Comparison of ENCODE assay signal across 8 cellular contexts in the genomic region with DNA sequence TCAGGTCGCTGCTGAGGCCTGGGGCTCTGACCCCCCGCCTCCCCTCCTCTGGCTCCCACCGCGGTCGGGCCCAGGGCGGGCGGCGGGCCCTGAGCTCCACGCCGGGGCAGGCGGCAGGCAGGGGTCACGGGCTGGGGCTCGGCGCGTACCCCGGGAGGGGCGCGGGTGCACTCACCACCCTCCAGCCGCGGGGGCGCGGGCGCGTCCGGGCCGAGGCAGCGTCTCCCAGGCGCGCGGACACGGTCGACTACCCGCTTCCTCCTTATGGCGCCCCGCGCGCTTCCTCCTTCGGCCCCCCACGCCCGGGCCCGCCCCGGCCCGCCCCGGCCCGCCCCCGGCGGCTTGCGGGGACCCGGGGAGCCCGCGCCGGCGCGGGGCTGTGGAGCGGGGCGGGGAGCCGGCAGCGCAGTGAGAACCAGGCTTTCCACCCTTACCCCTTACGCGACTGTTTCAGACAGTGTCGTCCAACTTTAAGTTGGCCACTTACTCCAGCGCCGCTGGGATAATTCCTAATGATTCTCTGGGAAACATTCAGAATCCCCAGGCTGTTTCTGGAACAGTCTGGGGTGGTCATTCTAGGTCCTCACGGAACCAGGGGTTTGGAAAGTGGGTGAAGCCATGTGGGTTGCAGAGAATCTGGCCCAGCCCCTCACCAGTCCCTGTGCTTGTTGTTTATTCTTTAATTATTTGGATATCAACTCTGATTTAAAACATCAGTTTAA. TPM values are rescaled to one million over a fixed set of nuclear protein-coding genes. Genes with fewer than 3 reads are reported as not detected.
DNase-seq lines count a peak whose midpoint lies in the region; ATAC-seq and TF ChIP-seq lines count a peak whose summit lies in the region.

A gene (minus strand): TSS at position 264 of the 722 bp plus-strand sequence. CDS start 24,353 bp downstream, outside the sequence.

- peak within 1 kb of the TSS; percentile 95 for H3K4me2 ChIP-seq in DOHH2 (ENCODE audit: low read length)
- H3K4me2 ChIP-seq in GM23338, result peak within 1 kb of the TSS; percentile 90
- H3K4me2 ChIP-seq in trophoblast cell (ENCODE audit: low read length), result peak within 1 kb of the TSS; percentile 74

- H3K36me3 ChIP-seq in DOHH2 (ENCODE audit: control insufficient read depth, low read length) (peaks cover 8% of the 10 kb centered on the region; the same call in 1 of the 2 replicates), GM23338 (ENCODE audit: insufficient read depth) (no peaks in the 10 kb centered on the region), trophoblast cell (ENCODE audit: control insufficient read depth in 1 of 2, insufficient read depth in 2 of 2, low read length in 2 of 2) (no peaks in the 10 kb centered on the region)

- peak within 1 kb of the TSS; percentile 86 for H3K4me3 Mint-ChIP-seq in GM23338
- peak within 1 kb of the TSS; percentile 84 for H3K4me3 Mint-ChIP-seq in activated naive CD8-positive, alpha-beta T cell treated with anti-CD3 and anti-CD28 coated beads for 36 hours

- no CpG with 5 or more reads among the region's 64 CpGs for WGBS in trophoblast cell (ENCODE audit: extremely low coverage, insufficient coverage, insufficient read length)

- no peaks in the 10 kb centered on the region for H3K9me2 ChIP-seq in DOHH2 (replicated peaks; ENCODE audit: control insufficient read depth, low read length)
- no peaks in the 10 kb centered on the region for H3K9me2 ChIP-seq in GM23338 (ENCODE audit: insufficient read depth)

- H3K4me1 Mint-ChIP-seq in GM23338, result peaks cover 30% of the 10 kb centered on the region
- peaks cover 69% of the 10 kb centered on the region for H3K4me1 Mint-ChIP-seq in activated naive CD8-positive, alpha-beta T cell treated with anti-CD3 and anti-CD28 coated beads for 36 hours

- peak within 1 kb of the TSS; percentile 72 for H3K4me3 ChIP-seq in DOHH2 (ENCODE audit: low read length)
- peak within 1 kb of the TSS; percentile 65 for H3K4me3 ChIP-seq in GM23338
- peak within 1 kb of the TSS; percentile 79 for H3K4me3 ChIP-seq in trophoblast cell (ENCODE audit: low read depth, low read length)

- peak within 1 kb of the TSS; percentile 80 for H3K14ac ChIP-seq in trophoblast cell (ENCODE audit: low read length)

- no peak within 1 kb of the TSS for H2BK120ac ChIP-seq in trophoblast cell (ENCODE audit: insufficient read depth, low read length, poor library complexity)

- peak within 1 kb of the TSS; percentile 73 for H3K18ac ChIP-seq in trophoblast cell (ENCODE audit: low read length)

- no peaks in the 10 kb centered on the region for H3K27me3 ChIP-seq in DOHH2 (ENCODE audit: control insufficient read depth, low read length)
- 0 out of 2 replicates have a peak, but pooled peaks cover 3% of the 10 kb centered on the region for H3K27me3 ChIP-seq in GM23338 (ENCODE audit: insufficient read depth)
- H3K27me3 ChIP-seq in trophoblast cell (ENCODE audit: insufficient read depth, low read length), result no peaks in the 10 kb centered on the region

- peak; percentile 40 for DNase-seq in GM23338 (ENCODE audit: low spot score)
- peak; percentile 52 to 76 for DNase-seq in NOMO-1 (lab: John Stamatoyannopoulos, UW; ENCODE audit: unreplicated experiment in 2 of 2)
- peak; percentile 40 for DNase-seq in activated naive CD8-positive, alpha-beta T cell treated with anti-CD3 and anti-CD28 coated beads for 36 hours
- DNase-seq in cardiac septum (ENCODE audit: low spot score), result peak; percentile 88
- DNase-seq in trophoblast cell, result no peak
- no peak for DNase-seq in KG1 (lab: John Stamatoyannopoulos, UW)
- no peak for DNase-seq in NCI-H524 treated with DMSO at 0.1 percent for 48 hours (lab: John Stamatoyannopoulos, UW)

- peak within 1 kb of the TSS; percentile 46 for H3K27ac ChIP-seq in DOHH2 (ENCODE audit: low read depth, low read length)
- no peak within 1 kb of the TSS for H3K27ac ChIP-seq in GM23338 (ENCODE audit: low read depth)
- no peak within 1 kb of the TSS for H3K27ac ChIP-seq in trophoblast cell (ENCODE audit: low read depth, low read length)

- no peak for TF ChIP-seq CTCF in DOHH2 (IDR thresholded peaks at IDR 0.05; ENCODE audit: low read depth, low read length, poor library complexity, severe bottlenecking)
- TF ChIP-seq CTCF in GM23338 (conservative IDR thresholded peaks at IDR 0.05; ENCODE audit: low read depth in 2 of 2), result no peak

- peak within 1 kb of the TSS; percentile 67 for H4K8ac ChIP-seq in trophoblast cell (ENCODE audit: low read depth, low read length)

- no peak within 1 kb of the TSS for H2AK5ac ChIP-seq in trophoblast cell (ENCODE audit: low read length)

- H3K4me1 ChIP-seq in DOHH2 (ENCODE audit: control insufficient read depth, low read length) (peaks cover 70% of the 10 kb centered on the region), GM23338 (ENCODE audit: insufficient read depth) (peaks cover 14% of the 10 kb centered on the region), trophoblast cell (ENCODE audit: control insufficient read depth in 1 of 2, insufficient read depth in 2 of 2, low read length in 2 of 2) (peaks cover 9 to 10% of the 10 kb centered on the region in 2 experiments)

- H3K9me3 Mint-ChIP-seq in GM23338, result peaks cover 3% of the 10 kb centered on the region
- no peaks in the 10 kb centered on the region for H3K9me3 Mint-ChIP-seq in activated naive CD8-positive, alpha-beta T cell treated with anti-CD3 and anti-CD28 coated beads for 36 hours

- peak within 1 kb of the TSS; percentile 90 for H2AFZ ChIP-seq in GM23338
- H2AFZ ChIP-seq in trophoblast cell (ENCODE audit: insufficient read depth, low read length, poor library complexity), result peak within 1 kb of the TSS; percentile 32

- no peak within 1 kb of the TSS for H3K4ac ChIP-seq in trophoblast cell (ENCODE audit: low read depth, low read length)

- peak within 1 kb of the TSS; percentile 86 for H3K27ac Mint-ChIP-seq in GM23338
- peak within 1 kb of the TSS; percentile 60 for H3K27ac Mint-ChIP-seq in activated naive CD8-positive, alpha-beta T cell treated with anti-CD3 and anti-CD28 coated beads for 36 hours

- no peak within 1 kb of the TSS for H4K12ac ChIP-seq in trophoblast cell (ENCODE audit: low read depth, low read length)

- peaks cover 63% of the 10 kb centered on the region for H3K79me2 ChIP-seq in DOHH2 (ENCODE audit: control insufficient read depth, low read length)
- H3K79me2 ChIP-seq in GM23338 (replicated peaks; ENCODE audit: insufficient read depth), result peaks cover 38% of the 10 kb centered on the region
- H3K79me2 ChIP-seq in trophoblast cell (ENCODE audit: control insufficient read depth, insufficient read depth, low read length, poor library complexity), result peaks cover 2% of the 10 kb centered on the region

- H3K9me3 ChIP-seq in DOHH2 (ENCODE audit: control insufficient read depth, insufficient read depth, low read length) (no peaks in the 10 kb centered on the region), trophoblast cell (ENCODE audit: insufficient read depth, low read depth, low read length) (peaks cover 2% of the 10 kb centered on the region)

- no peaks in the 10 kb centered on the region; the same call in 1 of the 3 replicates for H3K36me3 Mint-ChIP-seq in GM23338 (ENCODE audit: low read depth)
- peaks cover 6% of the 10 kb centered on the region for H3K36me3 Mint-ChIP-seq in activated naive CD8-positive, alpha-beta T cell treated with anti-CD3 and anti-CD28 coated beads for 36 hours

- H4K20me1 ChIP-seq in DOHH2 (ENCODE audit: control insufficient read depth, insufficient read depth, low read depth, low read length) (peaks cover 12% of the 10 kb centered on the region), GM23338 (replicated peaks; ENCODE audit: insufficient read depth) (no peaks in the 10 kb centered on the region)

- intact Hi-C loops in cardiac septum (cut with DNase I), result no loop called here

- no peaks in the 10 kb centered on the region for H3K79me1 ChIP-seq in trophoblast cell (ENCODE audit: low read length)

- ATAC-seq in GM23338, result peak; percentile 5; the same call in 2 of the 3 replicates

- H2BK12ac ChIP-seq in trophoblast cell (ENCODE audit: low read length), result no peak within 1 kb of the TSS

- H3K27me3 Mint-ChIP-seq in GM23338 (ENCODE audit: insufficient read depth, low read depth, poor library complexity), result peaks cover 15% of the 10 kb centered on the region
- H3K27me3 Mint-ChIP-seq in activated naive CD8-positive, alpha-beta T cell treated with anti-CD3 and anti-CD28 coated beads for 36 hours, result no peaks in the 10 kb centered on the region

- H4K91ac ChIP-seq in trophoblast cell (ENCODE audit: low read depth, low read length), result peak within 1 kb of the TSS; percentile 31

- H3F3A ChIP-seq in DOHH2 (ENCODE audit: control insufficient read depth, insufficient read depth) (peaks cover 11% of the 10 kb centered on the region), GM23338 (replicated peaks; ENCODE audit: low read depth) (0 out of 2 replicates have a peak, but pooled peaks cover 5% of the 10 kb centered on the region)

- no peak within 1 kb of the TSS for H3K9ac ChIP-seq in trophoblast cell (ENCODE audit: low read length)

- no peak within 1 kb of the TSS for H3K23ac ChIP-seq in trophoblast cell (ENCODE audit: low read length)

- H2BK5ac ChIP-seq in trophoblast cell (ENCODE audit: low read depth, low read length, poor library complexity), result no peak within 1 kb of the TSS

TF ChIP-seq in GM23338, 12 proteins besides CTCF, POLR2A, EP300 and RAD21 (continues in another document):
- no peak for TF ChIP-seq ZNF114 (CRISPR knock-in tag; IDR thresholded peaks at IDR 0.05)
- no peak for TF ChIP-seq NANOG (IDR thresholded peaks at IDR 0.05; ENCODE audit: borderline replicate concordance)

RNA-seq across cellular contexts. Expression of the gene that starts here (rescaled TPM):
- 62.3 and 125 TPM in 2 replicates for total RNA-seq in GM23338 (2014; rRNA removed; shearing (Covaris generic))
- 63.4 and 65.1 TPM in 2 replicates for polyA plus RNA-seq in GM23338 (2016; fragmentation: Nextera tagmentation; extraction: Ambion mirVana)
- total RNA-seq in activated naive CD8-positive, alpha-beta T cell treated with anti-CD3 and anti-CD28 coated beads for 36 hours, result 10 to 100 TPM; 19.6 to 22.0 TPM
- 7.9 TPM for total RNA-seq in cardiac septum
- 11.2 and 12.5 TPM in 2 replicates for polyA plus RNA-seq in trophoblast cell (2013)

Comparison
In these comparisons a context has a peak if more than half of its experiments do, and no peak if none do; other contexts are left out.
1. DNase-seq: peak in GM23338 (single experiment), NOMO-1 (2 of 2), activated naive CD8-positive, alpha-beta T cell treated with anti-CD3 and anti-CD28 coated beads for 36 hours (single experiment) and cardiac septum (single experiment); none in trophoblast cell (0 of 2), KG1 (single experiment) and NCI-H524 treated with DMSO at 0.1 percent for 48 hours (single experiment).
2. Peak in every context shown above with its lines, with median percentiles within 50 percentile points of each other: H3K4me2 ChIP-seq and H3K4me3 ChIP-seq.